Comparison of ENCODE assay signal across 8 cellular contexts in the genomic region with DNA sequence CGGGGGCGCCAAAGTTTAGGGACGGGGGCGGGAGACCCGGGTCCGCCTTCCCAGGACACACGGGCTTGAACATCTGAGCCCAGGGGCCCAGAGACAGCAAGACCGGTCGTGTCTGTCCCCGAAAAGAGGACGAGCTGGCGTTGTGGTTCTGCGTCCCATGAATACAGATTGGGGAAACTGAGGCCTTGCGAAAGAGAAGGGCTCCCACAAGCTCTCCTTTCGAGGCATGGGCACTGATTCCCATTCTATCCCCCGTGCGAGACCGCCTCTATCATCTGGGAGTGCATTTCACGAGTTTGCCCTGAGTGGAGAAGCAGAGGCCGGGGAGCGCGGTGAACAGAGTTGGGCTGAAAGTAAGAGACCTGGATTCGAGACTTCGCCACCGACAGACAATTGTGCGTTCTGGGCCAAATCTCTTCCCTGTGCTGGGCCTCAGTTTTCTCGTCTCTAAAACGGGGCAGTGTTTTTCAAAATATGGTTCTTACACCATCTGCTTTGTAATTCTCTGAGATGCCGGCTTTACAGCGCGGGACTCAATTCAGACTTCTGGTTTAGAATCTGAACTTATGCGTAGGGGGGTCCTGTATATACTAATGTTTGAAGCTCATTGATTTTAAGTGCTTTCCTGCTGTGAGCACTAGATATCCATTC. TPM values are rescaled to one million over a fixed set of nuclear protein-coding genes. Genes with fewer than 3 reads are reported as not detected.
DNase-seq lines count a peak whose midpoint lies in the region; ATAC-seq and TF ChIP-seq lines count a peak whose summit lies in the region.

No MANE protein-coding gene starts in this region.

- peaks cover 5% of the 10 kb centered on the region for H3K4me1 ChIP-seq in neural progenitor cell

- H3F3A ChIP-seq in neural progenitor cell (ENCODE audit: low read depth): no peaks in the 10 kb centered on the region

- H3K4me3 ChIP-seq in GM06990 (replicated peaks; ENCODE audit: low read depth, low read length) (peak overlapping the region; percentile 85), neural progenitor cell (peak overlapping the region; percentile 61)

- no peaks in the 10 kb centered on the region for H3K9me3 ChIP-seq in neural progenitor cell (ENCODE audit: low read depth)

- TF ChIP-seq CTCF in GM06990 (IDR thresholded peaks at IDR 0.05; ENCODE audit: insufficient read depth, low read length, poor library complexity, severe bottlenecking): no peak
- TF ChIP-seq CTCF in VCaP (conservative IDR thresholded peaks at IDR 0.05): no peak
- no peak for TF ChIP-seq CTCF in neural progenitor cell (IDR thresholded peaks at IDR 0.05)

- H3K36me3 ChIP-seq in GM06990 (ENCODE audit: control insufficient read depth, insufficient read depth, low read length) (no peaks in the 10 kb centered on the region), neural progenitor cell (no peaks in the 10 kb centered on the region)

- peak overlapping the region; percentile 77 for H3K4me2 ChIP-seq in neural progenitor cell

- peaks cover 2% of the 10 kb centered on the region for H3K27me3 Mint-ChIP-seq in neural progenitor cell (ENCODE audit: insufficient read depth, low read depth)

- peaks cover 4% of the 10 kb centered on the region for H4K20me1 ChIP-seq in neural progenitor cell (ENCODE audit: low read depth)

- H3K36me3 Mint-ChIP-seq in neural progenitor cell: no peaks in the 10 kb centered on the region

- peak overlapping the region; percentile 100 for H3K4me3 Mint-ChIP-seq in neural progenitor cell

- H3K4me1 Mint-ChIP-seq in neural progenitor cell: peaks cover 17% of the 10 kb centered on the region

- no peaks in the 10 kb centered on the region for H3K27me3 ChIP-seq in GM06990 (replicated peaks; ENCODE audit: control insufficient read depth, insufficient read depth, low read length)
- H3K27me3 ChIP-seq in neural progenitor cell: peaks cover 40% of the 10 kb centered on the region

- H3K79me2 ChIP-seq in neural progenitor cell (ENCODE audit: low read depth): peaks cover 39% of the 10 kb centered on the region

- no peaks in the 10 kb centered on the region for H3K9me3 Mint-ChIP-seq in neural progenitor cell

- H3K27ac ChIP-seq in VCaP (peak overlapping the region; percentile 75), neural progenitor cell (no peak overlapping the region)

- H2AFZ ChIP-seq in neural progenitor cell (replicated peaks): peak overlapping the region; percentile 99

- DNase-seq in GM06990 (ENCODE audit: extremely low read depth, insufficient read length): no peak
- no peak for DNase-seq in neural progenitor cell (ENCODE audit: low spot score)
- DNase-seq in pons (ENCODE audit: low spot score): no peak
- DNase-seq in medulla oblongata (ENCODE audit: extremely low spot score): no peak
- no peak for DNase-seq in COR-L47 (lab: John Stamatoyannopoulos, UW)

- peak; percentile 22 for ATAC-seq in HG02885 (IDR thresholded peaks at IDR 0.05; ENCODE audit: poor library complexity, unreplicated experiment)
- ATAC-seq in esophagus mucosa: peak; percentile 41

- H3K27ac Mint-ChIP-seq in neural progenitor cell: peak overlapping the region; percentile 96

- peak overlapping the region; percentile 59 for H3K9ac ChIP-seq in neural progenitor cell

RNA-seq across cellular contexts. Expression of a gene that starts 0.5 kb away (rescaled TPM):
- total RNA-seq in esophagus mucosa: 23.4 TPM
- 23.2 and 31.1 TPM in 2 replicates for total RNA-seq in neural progenitor cell (ENCODE audit: low replicate concordance)

RNA-seq across cellular contexts. Expression of a gene that starts 20.1 kb away (rescaled TPM):
- 19.4 TPM for total RNA-seq in esophagus mucosa
- total RNA-seq in neural progenitor cell (ENCODE audit: low replicate concordance): 0.41 and 3.6 TPM in 2 replicates

RNA-seq across cellular contexts. Expression of a gene that starts 37.7 kb away (rescaled TPM):
- total RNA-seq in esophagus mucosa (1.5 TPM), neural progenitor cell (ENCODE audit: low replicate concordance) (1.5 and 3.7 TPM in 2 replicates)

RNA-seq across cellular contexts. Expression of a gene that starts 51.6 kb away (rescaled TPM):
- total RNA-seq in esophagus mucosa: 88.0 TPM
- total RNA-seq in neural progenitor cell (ENCODE audit: low replicate concordance): 28.1 and 45.8 TPM in 2 replicates

RNA-seq across cellular contexts. Expression of a gene that starts 53.1 kb away (rescaled TPM):
- total RNA-seq in esophagus mucosa (13.7 TPM), neural progenitor cell (ENCODE audit: low replicate concordance) (7.4 and 13.9 TPM in 2 replicates)
